In genomic region chr18:59717291-59717690, GRCh38 we compare ENCODE assay signal across 20 cellular contexts. TPM values are rescaled to one million over a fixed set of nuclear protein-coding genes. Genes with fewer than 3 reads are reported as not detected.
"Had no signal": no experiment of that assay in that cellular context is flagged by ENCODE, and none has a peak within 500 bp of the region (broad histone marks: within the 10 kb centered on the region; RNA-seq: fewer than 3 reads in every experiment).

No MANE protein-coding gene starts in this region.

- FAIRE-seq: endometrium had no signal

- H3K9me3 ChIP-seq: mucosa of descending colon, spleen, thoracic aorta, upper lobe of right lung had no signal

- H3K27ac ChIP-seq: coronary artery, heart right ventricle, parathyroid adenoma, spleen, upper lobe of right lung had no signal

- H3K4me1 ChIP-seq: parathyroid adenoma, spleen, upper lobe of right lung had no signal

- H3K36me3 Mint-ChIP-seq: activated naive CD8-positive, alpha-beta T cell treated with anti-CD3 and anti-CD28 coated beads, Interleukin-2, amount 10 ng/mL, durations not matched to agents 7 days and 5 days; memory B cell; naive thymus-derived CD8-positive, alpha-beta T cell; stimulated activated naive B cell treated with anti-CD40 and anti-IgM and Interleukin-4, amounts not matched to agents 10 μg/mL and 1 μg/mL and 100 μg/mL, for 72 hours had no signal

- H3K9ac ChIP-seq: parathyroid adenoma had no signal

- H3K27me3 ChIP-seq: spleen, upper lobe of right lung had no signal

- H2AFZ ChIP-seq: parathyroid adenoma had no signal

- H3K4me3 ChIP-seq: coronary artery, heart right ventricle, mucosa of descending colon, spleen, thoracic aorta, upper lobe of right lung had no signal

- H3K36me3 ChIP-seq: heart right ventricle, spleen, thoracic aorta, upper lobe of right lung had no signal

- H3K4me3 Mint-ChIP-seq: activated CD4-positive, alpha-beta T cell treated with anti-CD3 and anti-CD28 coated beads, Interleukin-2, amount 10 ng/mL, durations not matched to agents 24 days and 14 days; activated CD8-positive, alpha-beta T cell treated with anti-CD3 and anti-CD28 coated beads, Interleukin-2, amount 10 ng/mL, durations not matched to agents 7 days and 5 days; activated naive CD8-positive, alpha-beta T cell treated with anti-CD3 and anti-CD28 coated beads, Interleukin-2, amount 10 ng/mL, durations not matched to agents 7 days and 5 days; activated T-cell treated with anti-CD3 and anti-CD28 coated beads, Interleukin-2, amount 50 U/mL, for 24 hours; memory B cell; naive thymus-derived CD8-positive, alpha-beta T cell; stimulated activated naive B cell treated with anti-CD40 and anti-IgM and Interleukin-4, amounts not matched to agents 10 μg/mL and 1 μg/mL and 100 μg/mL, for 72 hours had no signal

- H3K9me3 Mint-ChIP-seq: activated CD4-positive, alpha-beta T cell treated with anti-CD3 and anti-CD28 coated beads, Interleukin-2, amount 10 ng/mL, durations not matched to agents 24 days and 14 days; activated T-helper 2 cell treated with anti-CD3 and anti-CD28 coated beads, Interferon-gamma antibody, Interleukin-2, Interleukin-4, amounts not matched to agents 10 μg/mL and 5 μg/mL and 100 μg/mL, durations not matched to agents 14 hours and 24 hours and 36 hours had no signal

- DNase-seq: activated CD4-positive, alpha-beta T cell treated with anti-CD3 and anti-CD28 coated beads, Interleukin-2, amount 10 ng/mL, durations not matched to agents 24 days and 14 days; activated CD8-positive, alpha-beta T cell treated with anti-CD3 and anti-CD28 coated beads, Interleukin-2, amount 10 ng/mL, durations not matched to agents 7 days and 5 days; activated naive CD4-positive, alpha-beta T cell treated with Interleukin-2 at 50 U/mL for 16 hours; activated naive CD8-positive, alpha-beta T cell treated with anti-CD3 and anti-CD28 coated beads, Interleukin-2, amount 10 ng/mL, durations not matched to agents 7 days and 5 days; activated T-cell treated with anti-CD3 and anti-CD28 coated beads, Interleukin-2, amount 50 U/mL, for 24 hours; anterior cingulate cortex; heart right ventricle; mucosa of descending colon; naive thymus-derived CD8-positive, alpha-beta T cell; spleen; stimulated activated naive B cell treated with anti-CD40 and anti-IgM and Interleukin-4, amounts not matched to agents 10 μg/mL and 1 μg/mL and 100 μg/mL, for 72 hours; T-helper 1 cell; upper lobe of right lung had no signal

- H3K27me3 Mint-ChIP-seq: activated CD4-positive, alpha-beta T cell treated with anti-CD3 and anti-CD28 coated beads, Interleukin-2, amount 10 ng/mL, durations not matched to agents 24 days and 14 days had no signal

- H3K4me1 Mint-ChIP-seq: activated CD4-positive, alpha-beta T cell treated with anti-CD3 and anti-CD28 coated beads, Interleukin-2, amount 10 ng/mL, durations not matched to agents 24 days and 14 days; activated naive CD8-positive, alpha-beta T cell treated with anti-CD3 and anti-CD28 coated beads, Interleukin-2, amount 10 ng/mL, durations not matched to agents 7 days and 5 days; memory B cell; naive thymus-derived CD8-positive, alpha-beta T cell; stimulated activated naive B cell treated with anti-CD40 and anti-IgM and Interleukin-4, amounts not matched to agents 10 μg/mL and 1 μg/mL and 100 μg/mL, for 72 hours had no signal

- ATAC-seq: activated CD8-positive, alpha-beta T cell treated with anti-CD3 and anti-CD28 coated beads, Interleukin-2, amount 10 ng/mL, durations not matched to agents 7 days and 5 days; heart right ventricle; mucosa of descending colon; naive thymus-derived CD8-positive, alpha-beta T cell; sciatic nerve; stimulated activated naive B cell treated with anti-CD40 and anti-IgM and Interleukin-4, amounts not matched to agents 10 μg/mL and 1 μg/mL and 100 μg/mL, for 72 hours; upper lobe of right lung had no signal

- H3K27ac Mint-ChIP-seq: activated CD4-positive, alpha-beta T cell treated with anti-CD3 and anti-CD28 coated beads, Interleukin-2, amount 10 ng/mL, durations not matched to agents 24 days and 14 days; activated CD8-positive, alpha-beta T cell treated with anti-CD3 and anti-CD28 coated beads, Interleukin-2, amount 10 ng/mL, durations not matched to agents 7 days and 5 days; activated naive CD8-positive, alpha-beta T cell treated with anti-CD3 and anti-CD28 coated beads, Interleukin-2, amount 10 ng/mL, durations not matched to agents 7 days and 5 days; activated T-cell treated with anti-CD3 and anti-CD28 coated beads, Interleukin-2, amount 50 U/mL, for 24 hours; activated T-helper 2 cell treated with anti-CD3 and anti-CD28 coated beads, Interferon-gamma antibody, Interleukin-2, Interleukin-4, amounts not matched to agents 10 μg/mL and 5 μg/mL and 100 μg/mL, durations not matched to agents 14 hours and 24 hours and 36 hours; memory B cell; naive thymus-derived CD8-positive, alpha-beta T cell; stimulated activated naive B cell treated with anti-CD40 and anti-IgM and Interleukin-4, amounts not matched to agents 10 μg/mL and 1 μg/mL and 100 μg/mL, for 72 hours had no signal

- H3K79me2 ChIP-seq: parathyroid adenoma had no signal

RNA-seq across cellular contexts. Expression of gene CCBE1, which starts 20.1 kb away (rescaled TPM):
- total RNA-seq: activated CD4-positive, alpha-beta T cell treated with anti-CD3 and anti-CD28 coated beads, Interleukin-2, amount 10 ng/mL, durations not matched to agents 24 days and 14 days; activated CD8-positive, alpha-beta T cell treated with anti-CD3 and anti-CD28 coated beads, Interleukin-2, amount 10 ng/mL, durations not matched to agents 7 days and 5 days; activated naive CD8-positive, alpha-beta T cell treated with anti-CD3 and anti-CD28 coated beads, Interleukin-2, amount 10 ng/mL, durations not matched to agents 7 days and 5 days; activated T-helper 2 cell treated with anti-CD3 and anti-CD28 coated beads, Interferon-gamma antibody, Interleukin-2, Interleukin-4, amounts not matched to agents 10 μg/mL and 5 μg/mL and 100 μg/mL, durations not matched to agents 14 hours and 24 hours and 36 hours; naive thymus-derived CD8-positive, alpha-beta T cell had no signal
